In the genomic region with DNA sequence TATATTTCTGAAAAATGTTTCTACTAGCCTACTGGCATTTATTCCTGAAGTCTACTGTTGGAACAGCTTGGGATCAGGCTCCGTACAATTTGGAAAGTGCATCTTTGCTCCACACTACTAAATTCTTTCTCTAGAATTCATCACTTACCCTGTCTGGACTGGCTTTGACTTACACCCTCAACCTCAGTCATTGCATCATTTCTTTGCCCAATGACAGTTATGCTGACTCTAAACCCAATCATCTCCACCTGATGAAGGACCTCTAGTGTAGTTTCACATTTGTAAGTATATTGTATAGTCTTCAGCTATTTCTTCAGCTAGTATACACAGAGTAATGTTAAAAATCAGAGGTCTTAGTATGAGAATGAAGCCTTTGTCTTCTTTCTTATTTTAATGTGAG, we compare ENCODE assay signal across 34 cellular contexts.
"Had no signal": no experiment of that assay in that cellular context is flagged by ENCODE, and none has a peak within 500 bp of the region (broad histone marks: within the 10 kb centered on the region; RNA-seq: fewer than 3 reads in every experiment).

No MANE protein-coding gene starts in this region.

- FAIRE-seq: TTC549 had no signal

- H3K36me3 ChIP-seq: ascending aorta, Peyer's patch, SJSA1 had no signal

- ATAC-seq: activated T-cell treated with anti-CD3 and anti-CD28 coated beads, Interleukin-2, amount 50 U/mL, for 4 hours; PC-3 had no signal

- H3K9ac ChIP-seq: SK-N-SH had no signal

- H3K4me2 ChIP-seq: SK-N-SH had no signal

- H3K27me3 ChIP-seq: ascending aorta, Peyer's patch, SJSA1 had no signal

- DNase-seq: activated B cell treated with CpG ODN at 0.5 μM for 24 hours; activated CD4-positive, alpha-beta memory T cell treated with anti-CD3 and anti-CD28 coated beads for 36 hours; activated CD4-positive, alpha-beta T cell treated with anti-CD3 and anti-CD28 coated beads for 4 hours; activated CD4-positive, alpha-beta T cell treated with anti-CD3 and anti-CD28 coated beads, Interleukin-2, amount 50 U/mL, for 1 hour; activated CD4-positive, CD25-positive, alpha-beta regulatory T cell treated with anti-CD3 and anti-CD28 coated beads, Interleukin-2, amount 50 U/mL, for 72 hours; activated CD8-positive, alpha-beta memory T cell treated with anti-CD3 and anti-CD28 coated beads, Interleukin-2, amount 50 U/mL, for 4 hours; activated effector memory CD4-positive, alpha-beta T cell treated with Interleukin-2 at 50 U/mL for 16 hours; activated naive CD4-positive, alpha-beta T cell; activated naive CD4-positive, alpha-beta T cell treated with anti-CD3 and anti-CD28 coated beads, Interleukin-2, amount 50 U/mL, for 16 hours; activated naive CD8-positive, alpha-beta T cell treated with anti-CD3 and anti-CD28 coated beads, Interleukin-2, amount 10 ng/mL, durations not matched to agents 7 days and 5 days; activated T-cell treated with anti-CD3 and anti-CD28 coated beads for 4 hours; activated T-cell treated with anti-CD3 and anti-CD28 coated beads, Interleukin-2, amount 50 U/mL, for 4 hours; amygdala; caudate nucleus; cerebellar nuclear complex; KG1; MM.1S; NCI-H1092 treated with DMSO at 0.1 percent for 48 hours; NCI-H146; NCI-H187; NCI-H2029 treated with DMSO at 0.1 percent for 48 hours; NCI-H2107; NCI-H2171; NCI-H524; NCI-H82; PC-3; Peyer's patch; RPMI8226; SHP77 treated with DMSO at 0.1 percent for 48 hours had no signal

- H3K9me3 ChIP-seq: ascending aorta, Peyer's patch, SJSA1, SK-N-SH had no signal

- H3K27ac ChIP-seq: ascending aorta, Peyer's patch, SJSA1, VCaP had no signal

- H3K4me3 ChIP-seq: ascending aorta, Peyer's patch, SJSA1 had no signal

- H3K4me1 ChIP-seq: ascending aorta, Peyer's patch, SJSA1 had no signal
